Comparison of ENCODE assay signal across 1 cellular context in the genomic region with DNA sequence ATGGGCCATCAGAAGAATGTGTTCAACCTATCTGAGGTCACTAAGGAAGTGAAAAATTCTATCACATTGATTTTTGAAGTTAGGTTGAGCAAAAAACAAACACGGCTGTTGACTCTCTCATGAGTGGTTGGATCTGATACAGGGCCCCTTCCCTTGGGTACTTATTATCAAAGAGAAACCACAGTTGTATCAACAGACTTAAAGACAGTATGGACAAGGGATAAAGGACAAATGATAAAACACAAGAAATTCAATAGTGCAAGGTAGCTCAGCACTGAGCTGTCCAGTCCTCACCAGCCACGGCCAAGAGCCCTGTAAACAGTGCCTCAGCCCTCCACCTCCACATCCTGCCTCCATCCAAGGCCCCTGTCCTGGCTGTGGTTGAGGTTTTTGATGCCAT.
TF ChIP-seq lines count a peak whose summit lies in the region.

No MANE protein-coding gene starts in this region.

TF ChIP-seq in HepG2, 621 proteins besides CTCF, POLR2A, EP300 and RAD21 (continued from another document):
- no peak for TF ChIP-seq NKX3-1 (CRISPR knock-in tag; IDR thresholded peaks at IDR 0.05)
- TF ChIP-seq HNRNPUL1 (IDR thresholded peaks at IDR 0.05; ENCODE audit: low read depth, low read length), result no peak
- no peak for TF ChIP-seq BRD4 (CRISPR knock-in tag; IDR thresholded peaks at IDR 0.05)
- TF ChIP-seq TBL1XR1 (IDR thresholded peaks at IDR 0.05; ENCODE audit: borderline replicate concordance, low read length, partially characterized antibody), result no peak
- no peak for TF ChIP-seq ZNF737 (CRISPR knock-in tag; IDR thresholded peaks at IDR 0.05; ENCODE audit: borderline replicate concordance)
- TF ChIP-seq, protein P1, sequence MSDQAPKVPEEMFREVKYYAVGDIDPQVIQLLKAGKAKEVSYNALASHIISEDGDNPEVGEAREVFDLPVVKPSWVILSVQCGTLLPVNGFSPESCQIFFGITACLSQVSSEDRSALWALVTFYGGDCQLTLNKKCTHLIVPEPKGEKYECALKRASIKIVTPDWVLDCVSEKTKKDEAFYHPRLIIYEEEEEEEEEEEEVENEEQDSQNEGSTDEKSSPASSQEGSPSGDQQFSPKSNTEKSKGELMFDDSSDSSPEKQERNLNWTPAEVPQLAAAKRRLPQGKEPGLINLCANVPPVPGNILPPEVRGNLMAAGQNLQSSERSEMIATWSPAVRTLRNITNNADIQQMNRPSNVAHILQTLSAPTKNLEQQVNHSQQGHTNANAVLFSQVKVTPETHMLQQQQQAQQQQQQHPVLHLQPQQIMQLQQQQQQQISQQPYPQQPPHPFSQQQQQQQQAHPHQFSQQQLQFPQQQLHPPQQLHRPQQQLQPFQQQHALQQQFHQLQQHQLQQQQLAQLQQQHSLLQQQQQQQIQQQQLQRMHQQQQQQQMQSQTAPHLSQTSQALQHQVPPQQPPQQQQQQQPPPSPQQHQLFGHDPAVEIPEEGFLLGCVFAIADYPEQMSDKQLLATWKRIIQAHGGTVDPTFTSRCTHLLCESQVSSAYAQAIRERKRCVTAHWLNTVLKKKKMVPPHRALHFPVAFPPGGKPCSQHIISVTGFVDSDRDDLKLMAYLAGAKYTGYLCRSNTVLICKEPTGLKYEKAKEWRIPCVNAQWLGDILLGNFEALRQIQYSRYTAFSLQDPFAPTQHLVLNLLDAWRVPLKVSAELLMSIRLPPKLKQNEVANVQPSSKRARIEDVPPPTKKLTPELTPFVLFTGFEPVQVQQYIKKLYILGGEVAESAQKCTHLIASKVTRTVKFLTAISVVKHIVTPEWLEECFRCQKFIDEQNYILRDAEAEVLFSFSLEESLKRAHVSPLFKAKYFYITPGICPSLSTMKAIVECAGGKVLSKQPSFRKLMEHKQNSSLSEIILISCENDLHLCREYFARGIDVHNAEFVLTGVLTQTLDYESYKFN (CRISPR knock-in tag; conservative IDR thresholded peaks at IDR 0.05), result peak; percentile 39; the same call in 1 of the 2 replicates
- no peak for TF ChIP-seq GTF3A (CRISPR knock-in tag; conservative IDR thresholded peaks at IDR 0.05)
- no peak for TF ChIP-seq ETV6 (CRISPR knock-in tag; conservative IDR thresholded peaks at IDR 0.05)
- no peak for TF ChIP-seq SKI (IDR thresholded peaks at IDR 0.05; ENCODE audit: partially characterized antibody)
- no peak for TF ChIP-seq CREB1 (IDR thresholded peaks at IDR 0.05)
- no peak for TF ChIP-seq CREB1 (CRISPR knock-in tag; IDR thresholded peaks at IDR 0.05)
- TF ChIP-seq ZNF432 (CRISPR knock-in tag; IDR thresholded peaks at IDR 0.05; ENCODE audit: borderline replicate concordance), result no peak
- TF ChIP-seq FOXP4 (CRISPR knock-in tag; IDR thresholded peaks at IDR 0.05), result no peak
- peak; percentile 47; the same call in 1 of the 2 replicates for TF ChIP-seq FOXA3 (CRISPR knock-in tag; IDR thresholded peaks at IDR 0.05)
- TF ChIP-seq CHD4 (IDR thresholded peaks at IDR 0.05; ENCODE audit: borderline replicate concordance, low read length), result no peak
- no peak for TF ChIP-seq AHDC1 (CRISPR knock-in tag; IDR thresholded peaks at IDR 0.05; ENCODE audit: borderline replicate concordance)
- no peak for TF ChIP-seq ZMYM3 (CRISPR knock-in tag; IDR thresholded peaks at IDR 0.05)
- no peak for TF ChIP-seq PHF8 (CRISPR knock-in tag; IDR thresholded peaks at IDR 0.05)
- no peak for TF ChIP-seq IKZF5 (CRISPR knock-in tag; IDR thresholded peaks at IDR 0.05)
- no peak for TF ChIP-seq KAT7 (CRISPR knock-in tag; IDR thresholded peaks at IDR 0.05; ENCODE audit: borderline replicate concordance)
- TF ChIP-seq HOXA9 (CRISPR knock-in tag; IDR thresholded peaks at IDR 0.05; ENCODE audit: borderline replicate concordance), result no peak
- no peak for TF ChIP-seq SMYD3 (CRISPR knock-in tag; IDR thresholded peaks at IDR 0.05)
- no peak for TF ChIP-seq ZNF841 (CRISPR knock-in tag; IDR thresholded peaks at IDR 0.05; ENCODE audit: borderline replicate concordance)
- no peak for TF ChIP-seq RNF219 (CRISPR knock-in tag; IDR thresholded peaks at IDR 0.05)
- TF ChIP-seq ZNF281 (CRISPR knock-in tag; IDR thresholded peaks at IDR 0.05; ENCODE audit: borderline replicate concordance), result no peak
- no peak for TF ChIP-seq ZNF546 (CRISPR knock-in tag; conservative IDR thresholded peaks at IDR 0.05)
- 0 out of 2 replicates have a peak, but pooled peaks have one; percentile 36 for TF ChIP-seq ONECUT2 (CRISPR knock-in tag; IDR thresholded peaks at IDR 0.05)
- TF ChIP-seq PAX8 (CRISPR knock-in tag; IDR thresholded peaks at IDR 0.05; ENCODE audit: borderline replicate concordance), result no peak
- TF ChIP-seq HNF1A (IDR thresholded peaks at IDR 0.05; ENCODE audit: low read depth), result 0 out of 2 replicates have a peak, but pooled peaks have one; percentile 10
- no peak for TF ChIP-seq HNF1A (CRISPR knock-in tag; IDR thresholded peaks at IDR 0.05; ENCODE audit: borderline replicate concordance)
- TF ChIP-seq RNF2 (conservative IDR thresholded peaks at IDR 0.05; ENCODE audit: low read depth), result no peak
- TF ChIP-seq TCF7 (IDR thresholded peaks at IDR 0.05; ENCODE audit: low read depth), result peak; percentile 43; the same call in 1 of the 2 replicates
- no peak for TF ChIP-seq PITX1 (CRISPR knock-in tag; IDR thresholded peaks at IDR 0.05)
- peak; percentile 32; the same call in 1 of the 2 replicates for TF ChIP-seq ZNF121 (CRISPR knock-in tag; IDR thresholded peaks at IDR 0.05)
- TF ChIP-seq NONO (IDR thresholded peaks at IDR 0.05), result no peak
- TF ChIP-seq NONO (CRISPR knock-in tag; conservative IDR thresholded peaks at IDR 0.05), result no peak
- TF ChIP-seq JARID2 (CRISPR knock-in tag; IDR thresholded peaks at IDR 0.05; ENCODE audit: insufficient replicate concordance), result no peak
- no peak for TF ChIP-seq RBM22 (optimal IDR thresholded peaks at IDR 0.05; ENCODE audit: low read length)
- TF ChIP-seq HMG20A (CRISPR knock-in tag; IDR thresholded peaks at IDR 0.05; ENCODE audit: borderline replicate concordance), result no peak
